In the genomic region with DNA sequence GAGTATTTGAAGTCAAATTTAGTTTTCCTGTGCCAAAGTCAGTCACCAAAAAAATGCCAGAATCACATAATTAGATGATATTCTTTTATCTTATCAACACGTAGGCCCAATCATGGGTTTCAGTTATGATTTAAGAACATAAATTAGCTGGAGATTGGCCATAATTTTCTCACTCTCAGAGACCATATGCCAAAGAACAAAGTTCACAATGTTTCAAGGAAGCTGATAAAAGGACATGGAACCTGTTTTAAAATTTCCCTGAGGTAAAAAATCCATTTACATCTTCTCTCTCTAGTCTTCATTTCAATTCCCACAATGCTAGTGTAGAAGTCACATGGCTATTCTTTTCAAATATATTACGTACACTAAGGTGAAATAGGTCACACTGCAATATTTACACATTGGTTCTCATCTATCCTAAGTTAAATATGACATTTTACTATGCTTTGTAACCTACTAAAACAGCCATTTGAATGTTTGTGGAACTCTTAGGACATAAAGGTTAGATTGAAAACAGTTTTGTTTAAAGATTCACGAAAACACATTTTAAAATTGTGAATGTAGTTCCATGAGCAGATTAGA, we compare ENCODE assay signal across 14 cellular contexts. TPM values are rescaled to one million over a fixed set of nuclear protein-coding genes. Genes with fewer than 3 reads are reported as not detected.
DNase-seq lines count a peak whose midpoint lies in the region; ATAC-seq, FAIRE-seq and TF ChIP-seq lines count a peak whose summit lies in the region.
"Had no signal": no experiment of that assay in that cellular context is flagged by ENCODE, and none has a peak within 500 bp of the region (broad histone marks: within the 10 kb centered on the region; RNA-seq: fewer than 3 reads in every experiment).

No MANE protein-coding gene starts in this region.

- 70% methylated on average over 3 of the region's 3 CpGs for WGBS in hepatocyte (ENCODE audit: low lambda C conversion rate, missing lambda C conversion rate)
- 37% methylated on average over 3 of the region's 3 CpGs for WGBS in right lobe of liver (ENCODE audit: insufficient coverage, low coverage, low lambda C conversion rate, missing lambda C conversion rate)

- no peak for FAIRE-seq in H54 (lab: Jason Lieb, UNC)
- FAIRE-seq: GM12891, H1 had no signal

- no peaks in the 10 kb centered on the region for H3K4me1 ChIP-seq in hepatocyte (ENCODE audit: insufficient read depth)
- peaks cover 0 to 11% (median 3%) of the 10 kb centered on the region in 4 donors for H3K4me1 ChIP-seq in right lobe of liver

- H4K20me1 ChIP-seq in hepatocyte (ENCODE audit: insufficient read depth, poor library complexity, severe bottlenecking): no peaks in the 10 kb centered on the region

- DNase-seq in HuH-7 (ENCODE audit: low spot score) (peak; percentile 13), hepatocyte (ENCODE audit: low spot score) (no peak), right lobe of liver (no peak), H4 (ENCODE audit: low spot score) (no peak), H54 (ENCODE audit: insufficient read length, low spot score) (no peak), GM20000 (ENCODE audit: low spot score) (no peak)
- DNase-seq: CD8-positive, alpha-beta T cell; COR-L47; DMS79; KG1 had no signal

- TF ChIP-seq CTCF in hepatocyte (IDR thresholded peaks at IDR 0.05; ENCODE audit: poor library complexity) (no peak), right lobe of liver (IDR thresholded peaks at IDR 0.05) (no peak), GM20000 (IDR thresholded peaks at IDR 0.05; ENCODE audit: extremely low read depth, missing control alignments) (no peak)

- no peaks in the 10 kb centered on the region for H3K79me2 ChIP-seq in hepatocyte

- H3K4me2 ChIP-seq in hepatocyte: no peak overlapping the region

- H3K4me3 ChIP-seq in hepatocyte (no peak overlapping the region), right lobe of liver (no peak overlapping the region)

- intact Hi-C loops in right lobe of liver (cut with DNase I): no loop called here

- no peak overlapping the region for H2AFZ ChIP-seq in hepatocyte

- no peaks in the 10 kb centered on the region for H3K27me3 ChIP-seq in hepatocyte
- H3K27me3 ChIP-seq in right lobe of liver: no peaks in the 10 kb centered on the region

- TF ChIP-seq POLR2A in right lobe of liver (IDR thresholded peaks at IDR 0.05) (no peak), H54 (IDR thresholded peaks at IDR 0.05; ENCODE audit: low read depth, low read length) (no peak)

- H3K27ac ChIP-seq in hepatocyte (peak overlapping the region; percentile 29), right lobe of liver (peak overlapping the region in 1 of 3 donors; percentile 19)

- ATAC-seq in right lobe of liver: peak; percentile 34 to 82 (median 68)
- ATAC-seq in HG03135 (IDR thresholded peaks at IDR 0.05; ENCODE audit: unreplicated experiment): no peak
- ATAC-seq: CD8-positive, alpha-beta T cell; HCT116 had no signal

- H3K36me3 ChIP-seq in hepatocyte (replicated peaks; ENCODE audit: insufficient read depth, low read depth) (peaks cover 4% of the 10 kb centered on the region), right lobe of liver (peaks cover 0 to 38% (median 11%) of the 10 kb centered on the region in 4 donors)

- no peaks in the 10 kb centered on the region for H3K9me2 ChIP-seq in hepatocyte (replicated peaks; ENCODE audit: insufficient read depth)

- no peaks in the 10 kb centered on the region for H3K9me3 ChIP-seq in hepatocyte (ENCODE audit: low read depth)
- H3K9me3 ChIP-seq in right lobe of liver: no peaks in the 10 kb centered on the region

RNA-seq across cellular contexts. Expression of a gene that starts 42.7 kb away (rescaled TPM):
- total RNA-seq in hepatocyte: 41.5 and 49.2 TPM in 2 replicates
- polyA plus RNA-seq in hepatocyte: 22.2 and 23.8 TPM in 2 replicates
- total RNA-seq in right lobe of liver: 10 to 100 TPM; 15.7 to 41.5 (median 31.9) TPM
- total RNA-seq in H4 (2014; rRNA removed; shearing (Covaris generic)): 26.0 and 33.3 TPM in 2 replicates
